Comparison of ENCODE assay signal across 8 cellular contexts in the genomic region with DNA sequence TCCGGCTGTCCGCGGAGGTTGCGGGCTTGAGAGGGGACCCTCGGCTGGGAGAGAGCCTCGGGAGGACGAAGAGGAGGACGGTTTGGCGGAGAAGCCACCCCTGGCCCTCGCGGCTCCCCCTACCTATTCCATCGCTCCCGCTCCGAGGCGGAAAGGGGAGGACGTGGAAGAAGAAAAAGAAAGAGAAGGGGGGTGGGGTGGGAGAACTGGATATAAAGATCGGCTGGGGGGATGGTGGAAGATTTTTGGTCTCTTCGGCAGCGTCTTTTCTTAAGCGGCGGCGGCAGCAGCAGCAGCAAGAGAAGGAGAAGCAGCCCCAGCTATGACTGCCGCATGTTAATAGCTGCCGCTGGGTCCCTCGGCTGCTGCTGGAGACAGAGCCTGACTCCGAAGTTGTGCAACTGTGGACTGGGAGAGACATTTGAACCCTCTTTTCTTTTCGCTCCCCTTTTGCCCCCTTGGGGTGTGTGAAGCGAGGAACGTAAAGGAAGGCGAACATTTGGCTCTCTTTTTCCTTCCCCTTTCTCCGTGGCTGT. TPM values are rescaled to one million over a fixed set of nuclear protein-coding genes. Genes with fewer than 3 reads are reported as not detected.
DNase-seq lines count a peak whose midpoint lies in the region; ATAC-seq and TF ChIP-seq lines count a peak whose summit lies in the region.

No MANE protein-coding gene starts in this region.

- peak overlapping the region; percentile 19 for H3K9ac ChIP-seq in trophoblast cell (ENCODE audit: low read length)

- peak overlapping the region; percentile 39; the same call in 1 of the 2 replicates for H3K27ac Mint-ChIP-seq in GM23338

- no peak overlapping the region for H2AK5ac ChIP-seq in trophoblast cell (ENCODE audit: low read length)

- peaks cover 39% of the 10 kb centered on the region for H3K4me1 Mint-ChIP-seq in GM23338

- H3K9me2 ChIP-seq in GM23338 (ENCODE audit: insufficient read depth): no peaks in the 10 kb centered on the region

- H3K27me3 Mint-ChIP-seq in GM23338 (ENCODE audit: insufficient read depth, low read depth, poor library complexity): peaks cover 42% of the 10 kb centered on the region

- H3K4me3 Mint-ChIP-seq in GM23338: peak overlapping the region; percentile 95

- H3K27me3 ChIP-seq in GM23338 (ENCODE audit: insufficient read depth) (peaks cover 50% of the 10 kb centered on the region), cardiac muscle cell (peaks cover 52% of the 10 kb centered on the region), trophoblast cell (ENCODE audit: insufficient read depth, low read length) (peaks cover 12% of the 10 kb centered on the region)

- ATAC-seq in GM23338: peak; percentile 9
- ATAC-seq in SK-N-SH treated with all-trans-retinoic acid at 6 μM for 48 hours: peak; percentile 68
- no peak for ATAC-seq in HG03159 (IDR thresholded peaks at IDR 0.05; ENCODE audit: unreplicated experiment)
- ATAC-seq in HG02610 (IDR thresholded peaks at IDR 0.05; ENCODE audit: unreplicated experiment): no peak

- peak overlapping the region; percentile 79 for H4K91ac ChIP-seq in trophoblast cell (ENCODE audit: low read depth, low read length)

- no peak overlapping the region for H2BK120ac ChIP-seq in trophoblast cell (ENCODE audit: insufficient read depth, low read length, poor library complexity)

- no CpG with 5 or more reads among the region's 31 CpGs for WGBS in trophoblast cell (ENCODE audit: extremely low coverage, insufficient coverage, insufficient read length)

- H4K12ac ChIP-seq in trophoblast cell (ENCODE audit: low read depth, low read length): peak overlapping the region; percentile 31

- H3K79me1 ChIP-seq in trophoblast cell (ENCODE audit: low read length): peaks cover 22% of the 10 kb centered on the region

- no peaks in the 10 kb centered on the region; the same call in 1 of the 2 replicates for H3F3A ChIP-seq in GM23338 (replicated peaks; ENCODE audit: low read depth)

- no peaks in the 10 kb centered on the region for H3K36me3 Mint-ChIP-seq in GM23338 (ENCODE audit: low read depth)

- no peak overlapping the region for H3K23ac ChIP-seq in trophoblast cell (ENCODE audit: low read length)

- H3K9me3 Mint-ChIP-seq in GM23338: no peaks in the 10 kb centered on the region

- H2BK12ac ChIP-seq in trophoblast cell (ENCODE audit: low read length): no peak overlapping the region

- H3K4me1 ChIP-seq in GM23338 (ENCODE audit: insufficient read depth) (peaks cover 39% of the 10 kb centered on the region), cardiac muscle cell (ENCODE audit: low read depth) (peaks cover 4% of the 10 kb centered on the region), trophoblast cell (ENCODE audit: control insufficient read depth in 1 of 2, insufficient read depth in 2 of 2, low read length in 2 of 2) (peaks cover 5 to 13% of the 10 kb centered on the region in 2 experiments)

- peak overlapping the region; percentile 74 for H3K4ac ChIP-seq in trophoblast cell (ENCODE audit: low read depth, low read length)

- TF ChIP-seq CTCF in GM23338 (conservative IDR thresholded peaks at IDR 0.05; ENCODE audit: low read depth in 2 of 2) (no peak), cardiac muscle cell (IDR thresholded peaks at IDR 0.05; ENCODE audit: low read depth, low read length) (no peak)

- H4K20me1 ChIP-seq in GM23338 (replicated peaks; ENCODE audit: insufficient read depth): peaks cover 8% of the 10 kb centered on the region; the same call in 1 of the 2 replicates

- DNase-seq in GM23338 (ENCODE audit: low spot score) (peak; percentile 74), cardiac muscle cell (ENCODE audit: low read depth in 1 of 2, low spot score in 1 of 2) (peak; percentile 52 to 66), trophoblast cell (peak in 1 of 2 donors; percentile 43), NCI-H774 (lab: John Stamatoyannopoulos, UW) (no peak), NAMALWA (ENCODE audit: low spot score) (no peak)

- H3K9me3 ChIP-seq in cardiac muscle cell (ENCODE audit: low read depth) (no peaks in the 10 kb centered on the region), trophoblast cell (ENCODE audit: insufficient read depth, low read depth, low read length) (peaks cover 4% of the 10 kb centered on the region)

- H3K4me3 ChIP-seq in GM23338: peak overlapping the region; percentile 82
- H3K4me3 ChIP-seq in cardiac muscle cell: peak overlapping the region; percentile 59
- H3K4me3 ChIP-seq in trophoblast cell (ENCODE audit: low read depth, low read length): peak overlapping the region; percentile 81

- H3K4me2 ChIP-seq in GM23338 (peak overlapping the region; percentile 93), trophoblast cell (ENCODE audit: low read length) (peak overlapping the region; percentile 86)

- H3K27ac ChIP-seq in GM23338 (ENCODE audit: low read depth) (no peak overlapping the region), cardiac muscle cell (no peak overlapping the region), trophoblast cell (ENCODE audit: low read depth, low read length) (peak overlapping the region; percentile 62)

- H3K79me2 ChIP-seq in GM23338 (replicated peaks; ENCODE audit: insufficient read depth): peaks cover 50% of the 10 kb centered on the region
- H3K79me2 ChIP-seq in trophoblast cell (ENCODE audit: control insufficient read depth, insufficient read depth, low read length, poor library complexity): peaks cover 22% of the 10 kb centered on the region

- peak overlapping the region; percentile 82 for H3K14ac ChIP-seq in trophoblast cell (ENCODE audit: low read length)

- H2AFZ ChIP-seq in GM23338 (peak overlapping the region; percentile 91), trophoblast cell (ENCODE audit: insufficient read depth, low read length, poor library complexity) (peak overlapping the region; percentile 77)

- peak overlapping the region; percentile 73 for H2BK5ac ChIP-seq in trophoblast cell (ENCODE audit: low read depth, low read length, poor library complexity)

- H4K8ac ChIP-seq in trophoblast cell (ENCODE audit: low read depth, low read length): peak overlapping the region; percentile 62

- peak overlapping the region; percentile 58 for H3K18ac ChIP-seq in trophoblast cell (ENCODE audit: low read length)

- H3K36me3 ChIP-seq in GM23338 (ENCODE audit: insufficient read depth) (no peaks in the 10 kb centered on the region), cardiac muscle cell (no peaks in the 10 kb centered on the region), trophoblast cell (ENCODE audit: control insufficient read depth in 1 of 2, insufficient read depth in 2 of 2, low read length in 2 of 2) (peaks cover 0 to 2% of the 10 kb centered on the region in 2 experiments)

TF ChIP-seq in GM23338, 12 proteins besides CTCF, POLR2A, EP300 and RAD21 (continues in another document):
- TF ChIP-seq POLR2AphosphoS5 (IDR thresholded peaks at IDR 0.05; ENCODE audit: low read depth) (no peak), NANOG (IDR thresholded peaks at IDR 0.05; ENCODE audit: borderline replicate concordance) (no peak), CREB1 (CRISPR knock-in tag; IDR thresholded peaks at IDR 0.05; ENCODE audit: low read depth) (no peak), EZH2 (IDR thresholded peaks at IDR 0.05; ENCODE audit: low read depth, unreplicated experiment) (peak; percentile 57), JUNB (IDR thresholded peaks at IDR 0.05; ENCODE audit: unreplicated experiment) (no peak)

TF ChIP-seq in SK-N-SH treated with all-trans-retinoic acid at 6 μM for 48 hours, 23 proteins besides CTCF, POLR2A, EP300 and RAD21:
- TF ChIP-seq SNAI2 (CRISPR knock-in tag; IDR thresholded peaks at IDR 0.05): no peak

RNA-seq across cellular contexts. Expression of a gene that starts 0.9 kb away (rescaled TPM):
- total RNA-seq in GM23338 (2014; rRNA removed; shearing (Covaris generic)): 15.2 and 16.5 TPM in 2 replicates
- polyA plus RNA-seq in GM23338 (2016; fragmentation: Nextera tagmentation; extraction: Ambion mirVana) (9.0 and 9.7 TPM in 2 replicates), cardiac muscle cell (2.4 and 2.8 TPM in 2 replicates)
- 4.8 and 8.0 TPM in 2 replicates for total RNA-seq in cardiac muscle cell
- 73.5 and 79.0 TPM in 2 replicates for polyA plus RNA-seq in trophoblast cell (2013)

Comparison
In these comparisons a context has a peak if more than half of its experiments do, and no peak if none do; other contexts are left out.
1. ATAC-seq: peak in GM23338 (single experiment) and SK-N-SH treated with all-trans-retinoic acid at 6 μM for 48 hours (single experiment); none in HG03159 (single experiment) and HG02610 (single experiment).
2. DNase-seq: peak in GM23338 (single experiment) and cardiac muscle cell (2 of 2); none in NCI-H774 (single experiment) and NAMALWA (single experiment).
3. Peak in every context shown above with its lines, with median percentiles within 50 percentile points of each other: H3K4me3 ChIP-seq.